ENCODE assay signal across 18 cellular contexts in genomic region chr16:88459366-88460055, GRCh38. TPM values are rescaled to one million over a fixed set of nuclear protein-coding genes. Genes with fewer than 3 reads are reported as not detected.
DNase-seq lines count a peak whose midpoint lies in the region; TF ChIP-seq lines count a peak whose summit lies in the region.
"Had no signal": no experiment of that assay in that cellular context is flagged by ENCODE, and none has a peak within 500 bp of the region (broad histone marks: within the 10 kb centered on the region; RNA-seq: fewer than 3 reads in every experiment).

No MANE protein-coding gene starts in this region.

- H3K27me3 Mint-ChIP-seq in mesothelial cell of epicardium (ENCODE audit: low read depth) = no peaks in the 10 kb centered on the region
- H3K27me3 Mint-ChIP-seq: T-cell had no signal

- peak overlapping the region in 9 of 11 experiments; percentile 5 to 89 (median 59); a peak in 13 of 22 replicates for H3K9ac ChIP-seq in BLaER1 treated with 17β-estradiol and CSF1 and Interleukin-3, amounts not matched to agents 10 nM and 100 nM

- 86 to 94% methylated on average over 2 to 8 of the region's 8 CpGs for WGBS in transverse colon (ENCODE audit: low coverage in 1 of 2), 2 donors

- H4K20me1 ChIP-seq in BLaER1 treated with 17β-estradiol and CSF1 and Interleukin-3, amounts not matched to agents 10 nM and 100 nM = peaks cover 5 to 92% (median 76%) of the 10 kb centered on the region in 11 experiments; a peak in 21 of 22 replicates

- in situ Hi-C loops in transverse colon (cut with MboI; ENCODE audit: low pct_ligation_motif_present in 1 of 4, low pct_unique_long_range_greater_than_20kb in 1 of 4, low sequenced_read_pairs in 3 of 4) = no loop called here

- intact Hi-C loops in head of caudate nucleus (cut with DNase I) (no loop called here), transverse colon (cut with DNase I; ENCODE audit: low total_unique reads) (no loop called here)

- TF ChIP-seq CTCF in mesothelial cell of epicardium (IDR thresholded peaks at IDR 0.05; ENCODE audit: unreplicated experiment) = no peak
- TF ChIP-seq CTCF in transverse colon (IDR thresholded peaks at IDR 0.05) = no peak

- DNase-seq in HuH-7.5 (ENCODE audit: low spot score) (peak; percentile 83), amniotic epithelial cell (ENCODE audit: low read depth) (peak; percentile 92), mesothelial cell of epicardium (ENCODE audit: low spot score in 2 of 2, unreplicated experiment in 2 of 2) (no peak), head of caudate nucleus (no peak), transverse colon (no peak), dedifferentiated amniotic fluid mesenchymal stem cell (ENCODE audit: extremely low spot score) (no peak)
- DNase-seq: activated CD8-positive, alpha-beta memory T cell treated with anti-CD3 and anti-CD28 coated beads for 24 hours; dorsolateral prefrontal cortex; NCI-H146; NCI-H2171 treated with DMSO at 0.1 percent for 48 hours; NCI-H748 treated with DMSO at 0.1 percent for 48 hours; PC-3; right cardiac atrium; SIG-M5; stimulated activated CD4-positive, alpha-beta T cell treated with anti-CD3 and anti-CD28 coated beads, Interleukin-15, amount 100 ng/mL, for 24 hours; T-cell had no signal

- no peak overlapping the region for H3K4me3 ChIP-seq in BLaER1 treated with 17β-estradiol and CSF1 and Interleukin-3, amounts not matched to agents 10 nM and 100 nM
- no peak overlapping the region for H3K4me3 ChIP-seq in transverse colon
- H3K4me3 ChIP-seq: dorsolateral prefrontal cortex, thoracic aorta had no signal

- no peaks in the 10 kb centered on the region for H3K36me3 Mint-ChIP-seq in mesothelial cell of epicardium
- H3K36me3 Mint-ChIP-seq: T-cell had no signal

- no peak for TF ChIP-seq POLR2A in transverse colon (IDR thresholded peaks at IDR 0.05)

- H3K9me3 Mint-ChIP-seq in mesothelial cell of epicardium = no peaks in the 10 kb centered on the region
- H3K9me3 Mint-ChIP-seq: T-cell had no signal

- peaks cover 0 to 5% (median 0%) of the 10 kb centered on the region in 11 experiments; a peak in 2 of 22 replicates for H3K36me3 ChIP-seq in BLaER1 treated with 17β-estradiol and CSF1 and Interleukin-3, amounts not matched to agents 10 nM and 100 nM
- no peaks in the 10 kb centered on the region for H3K36me3 ChIP-seq in transverse colon
- H3K36me3 ChIP-seq: thoracic aorta had no signal

- H3K27ac ChIP-seq in BLaER1 treated with 17β-estradiol and CSF1 and Interleukin-3, amounts not matched to agents 10 nM and 100 nM = peak overlapping the region in 8 of 11 experiments; percentile 54 to 85 (median 78); a peak in 17 of 22 replicates
- H3K27ac ChIP-seq in transverse colon = no peak overlapping the region
- H3K27ac ChIP-seq: dorsolateral prefrontal cortex, thoracic aorta had no signal

- H3K4me1 Mint-ChIP-seq in mesothelial cell of epicardium = peaks cover 38% of the 10 kb centered on the region

- peak overlapping the region; percentile 12 for H3K27ac Mint-ChIP-seq in mesothelial cell of epicardium

- H3K4me2 ChIP-seq in BLaER1 treated with 17β-estradiol and CSF1 and Interleukin-3, amounts not matched to agents 10 nM and 100 nM = peak overlapping the region; percentile 62 to 100 (median 99)

- H3K9me3 ChIP-seq in BLaER1 treated with 17β-estradiol and CSF1 and Interleukin-3, amounts not matched to agents 10 nM and 100 nM (replicated peaks in 1 of 11) = no peaks in the 10 kb centered on the region
- no peaks in the 10 kb centered on the region for H3K9me3 ChIP-seq in transverse colon
- H3K9me3 ChIP-seq: thoracic aorta had no signal

- H3K27me3 ChIP-seq in BLaER1 treated with 17β-estradiol and CSF1 and Interleukin-3, amounts not matched to agents 10 nM and 100 nM = peaks cover 0 to 3% (median 0%) of the 10 kb centered on the region in 11 experiments; a peak in 3 of 22 replicates
- peaks cover 4% of the 10 kb centered on the region for H3K27me3 ChIP-seq in transverse colon

- peaks cover 68 to 93% (median 89%) of the 10 kb centered on the region in 10 experiments for H3K4me1 ChIP-seq in BLaER1 treated with 17β-estradiol and CSF1 and Interleukin-3, amounts not matched to agents 10 nM and 100 nM
- H3K4me1 ChIP-seq in transverse colon = peaks cover 10 to 32% (median 27%) of the 10 kb centered on the region in 4 donors

- no peak overlapping the region for H3K4me3 Mint-ChIP-seq in mesothelial cell of epicardium
- H3K4me3 Mint-ChIP-seq: T-cell had no signal

- no peak for TF ChIP-seq EP300 in transverse colon (IDR thresholded peaks at IDR 0.05; ENCODE audit: low read depth)

RNA-seq across cellular contexts. Expression of gene ZFPM1, which starts 6.4 kb away (rescaled TPM):
- total RNA-seq in mesothelial cell of epicardium = 51.1 to 56.2 TPM (median 52.6 TPM) in 3 replicates
- total RNA-seq in transverse colon = 1 to 10 TPM; 1.2 to 4.6 (median 3.1) TPM

Comparison
In these comparisons a context has a peak if more than half of its experiments do, and no peak if none do; other contexts are left out.
1. H3K27ac ChIP-seq: peak in BLaER1 treated with 17β-estradiol and CSF1 and Interleukin-3, amounts not matched to agents 10 nM and 100 nM (8 of 11); none in transverse colon (0 of 4).
2. DNase-seq: peak in HuH-7.5 (single experiment) and amniotic epithelial cell (single experiment); none in mesothelial cell of epicardium (0 of 2), head of caudate nucleus (0 of 42), transverse colon (single experiment) and dedifferentiated amniotic fluid mesenchymal stem cell (single experiment).